ENCODE assay signal across 18 cellular contexts in genomic region chr4:52926575-52926974, GRCh38.
DNase-seq lines count a peak whose midpoint lies in the region; ATAC-seq and TF ChIP-seq lines count a peak whose summit lies in the region.
"Had no signal": no experiment of that assay in that cellular context is flagged by ENCODE, and none has a peak within 500 bp of the region (broad histone marks: within the 10 kb centered on the region; RNA-seq: fewer than 3 reads in every experiment).

No MANE protein-coding gene starts in this region.

- DNase-seq in NCI-H146 (lab: John Stamatoyannopoulos, UW) (peak; percentile 48), endodermal cell (no peak), neural crest cell (ENCODE audit: low read depth, low spot score) (no peak), head of caudate nucleus (no peak)
- no peak for DNase-seq in activated CD4-positive, alpha-beta T cell treated with anti-CD3 and anti-CD28 coated beads, Interleukin-2, amount 10 ng/mL, durations not matched to agents 7 days and 5 days
- no peak for DNase-seq in natural killer cell treated with Interleukin-12 subunit alpha and Interleukin-12 subunit beta and Interleukin-15 and Interleukin-18, amount 100 ng/mL, for 72 hours (ENCODE audit: low spot score)
- DNase-seq: DMS79 treated with DMSO at 0.1 percent for 48 hours, HCEC 1CT, MV-4-11, NCI-H2029, NCI-H524 treated with DMSO at 0.1 percent for 48 hours, SJCRH30 had no signal

- POLR2A ChIA-PET in HEK293 (lab: Yijun Ruan, JAX) = no interaction called here
- POLR2A ChIA-PET in activated CD4-positive, alpha-beta T cell treated with anti-CD3 and anti-CD28 coated beads, Interleukin-2, amount 10 ng/mL, durations not matched to agents 7 days and 5 days (lab: Charles Lee) = no interaction called here

- H3K4me1 ChIP-seq in HEK293 (ENCODE audit: control insufficient read depth, insufficient read depth, low read length) (no peaks in the 10 kb centered on the region), endodermal cell (ENCODE audit: control insufficient read depth, insufficient read depth, low read length) (peaks cover 20% of the 10 kb centered on the region)

- H3K4me3 ChIP-seq in HEK293 (ENCODE audit: low read depth, low read length) (no peak overlapping the region), endodermal cell (ENCODE audit: low read length) (no peak overlapping the region)
- H3K4me3 ChIP-seq: BLaER1 treated with 17β-estradiol and CSF1 and Interleukin-3, amounts not matched to agents 10 nM and 100 nM; SJCRH30 had no signal

- H3K36me3 ChIP-seq in HEK293 (ENCODE audit: control insufficient read depth in 2 of 2, insufficient read depth in 1 of 2, low read length in 2 of 2) = no peaks in the 10 kb centered on the region
- H3K36me3 ChIP-seq in endodermal cell (ENCODE audit: control insufficient read depth, insufficient read depth, low read length) = no peaks in the 10 kb centered on the region
- H3K36me3 ChIP-seq: SJCRH30 had no signal

- H3K27me3 Mint-ChIP-seq in endodermal cell (ENCODE audit: insufficient read depth) = no peaks in the 10 kb centered on the region
- H3K27me3 Mint-ChIP-seq in neural crest cell (ENCODE audit: low read depth) = no peaks in the 10 kb centered on the region
- H3K27me3 Mint-ChIP-seq in activated CD4-positive, alpha-beta T cell treated with anti-CD3 and anti-CD28 coated beads, Interleukin-2, amount 10 ng/mL, durations not matched to agents 7 days and 5 days = no peaks in the 10 kb centered on the region
- no peaks in the 10 kb centered on the region for H3K27me3 Mint-ChIP-seq in natural killer cell treated with Interleukin-12 subunit alpha and Interleukin-12 subunit beta and Interleukin-15 and Interleukin-18, amount 100 ng/mL, for 72 hours

- H3K27ac ChIP-seq in HEK293 (ENCODE audit: extremely low read depth, low read depth, low read length) (no peak overlapping the region), endodermal cell (ENCODE audit: low read depth, low read length) (peak overlapping the region; percentile 54)
- H3K27ac ChIP-seq: BLaER1 treated with 17β-estradiol and CSF1 and Interleukin-3, amounts not matched to agents 10 nM and 100 nM; KMS-11; SJCRH30 had no signal

- no peak for ATAC-seq in GM18858 (IDR thresholded peaks at IDR 0.05; ENCODE audit: unreplicated experiment)
- ATAC-seq in natural killer cell treated with Interleukin-12 subunit alpha and Interleukin-12 subunit beta and Interleukin-15 and Interleukin-18, amount 100 ng/mL, for 72 hours = no peak
- ATAC-seq: HepG2, Panc1 had no signal

- H3K9ac ChIP-seq in endodermal cell (ENCODE audit: extremely low read depth, low read length, poor library complexity, severe bottlenecking) = no peak overlapping the region
- H3K9ac ChIP-seq: BLaER1 treated with 17β-estradiol and CSF1 and Interleukin-3, amounts not matched to agents 10 nM and 100 nM; KMS-11 had no signal

- H3K36me3 Mint-ChIP-seq in endodermal cell (ENCODE audit: low read depth) (no peaks in the 10 kb centered on the region), neural crest cell (ENCODE audit: low read depth) (no peaks in the 10 kb centered on the region)
- peaks cover 3% of the 10 kb centered on the region for H3K36me3 Mint-ChIP-seq in activated CD4-positive, alpha-beta T cell treated with anti-CD3 and anti-CD28 coated beads, Interleukin-2, amount 10 ng/mL, durations not matched to agents 7 days and 5 days (ENCODE audit: low read depth)
- no peaks in the 10 kb centered on the region for H3K36me3 Mint-ChIP-seq in natural killer cell treated with Interleukin-12 subunit alpha and Interleukin-12 subunit beta and Interleukin-15 and Interleukin-18, amount 100 ng/mL, for 72 hours

- H3K27ac Mint-ChIP-seq in endodermal cell = no peak overlapping the region
- H3K27ac Mint-ChIP-seq in neural crest cell (ENCODE audit: unreplicated experiment) = peak overlapping the region; percentile 25
- H3K27ac Mint-ChIP-seq in activated CD4-positive, alpha-beta T cell treated with anti-CD3 and anti-CD28 coated beads, Interleukin-2, amount 10 ng/mL, durations not matched to agents 7 days and 5 days = no peak overlapping the region
- no peak overlapping the region for H3K27ac Mint-ChIP-seq in natural killer cell treated with Interleukin-12 subunit alpha and Interleukin-12 subunit beta and Interleukin-15 and Interleukin-18, amount 100 ng/mL, for 72 hours

- intact Hi-C loops in head of caudate nucleus (cut with DNase I) = no loop called here

- peaks cover 21% of the 10 kb centered on the region for H3K4me1 Mint-ChIP-seq in endodermal cell
- peaks cover 38% of the 10 kb centered on the region for H3K4me1 Mint-ChIP-seq in neural crest cell
- H3K4me1 Mint-ChIP-seq in activated CD4-positive, alpha-beta T cell treated with anti-CD3 and anti-CD28 coated beads, Interleukin-2, amount 10 ng/mL, durations not matched to agents 7 days and 5 days = peaks cover 3% of the 10 kb centered on the region
- H3K4me1 Mint-ChIP-seq in natural killer cell treated with Interleukin-12 subunit alpha and Interleukin-12 subunit beta and Interleukin-15 and Interleukin-18, amount 100 ng/mL, for 72 hours (ENCODE audit: low read depth in 2 of 2) = no peaks in the 10 kb centered on the region

- H3K27me3 ChIP-seq in endodermal cell (ENCODE audit: control insufficient read depth, insufficient read depth, low read length, poor library complexity, severe bottlenecking) = no peaks in the 10 kb centered on the region
- H3K27me3 ChIP-seq: BLaER1 treated with 17β-estradiol and CSF1 and Interleukin-3, amounts not matched to agents 10 nM and 100 nM; SJCRH30 had no signal

- CTCF ChIA-PET in HEK293 (lab: Yijun Ruan, JAX) = no interaction called here
- CTCF ChIA-PET in activated CD4-positive, alpha-beta T cell treated with anti-CD3 and anti-CD28 coated beads, Interleukin-2, amount 10 ng/mL, durations not matched to agents 7 days and 5 days (lab: Charles Lee) = interaction anchor here (1.5 kb wide), 1 partner anchor 11 kb away, joined by 4 read pairs; no protein-coding TSS in a partner anchor

- H3K4me3 Mint-ChIP-seq in endodermal cell (no peak overlapping the region), neural crest cell (no peak overlapping the region)
- no peak overlapping the region for H3K4me3 Mint-ChIP-seq in activated CD4-positive, alpha-beta T cell treated with anti-CD3 and anti-CD28 coated beads, Interleukin-2, amount 10 ng/mL, durations not matched to agents 7 days and 5 days
- no peak overlapping the region for H3K4me3 Mint-ChIP-seq in natural killer cell treated with Interleukin-12 subunit alpha and Interleukin-12 subunit beta and Interleukin-15 and Interleukin-18, amount 100 ng/mL, for 72 hours

- H3K9me3 Mint-ChIP-seq in endodermal cell (no peaks in the 10 kb centered on the region), neural crest cell (peaks cover 2% of the 10 kb centered on the region)
- no peaks in the 10 kb centered on the region for H3K9me3 Mint-ChIP-seq in activated CD4-positive, alpha-beta T cell treated with anti-CD3 and anti-CD28 coated beads, Interleukin-2, amount 10 ng/mL, durations not matched to agents 7 days and 5 days
- H3K9me3 Mint-ChIP-seq in natural killer cell treated with Interleukin-12 subunit alpha and Interleukin-12 subunit beta and Interleukin-15 and Interleukin-18, amount 100 ng/mL, for 72 hours = no peaks in the 10 kb centered on the region

- no peaks in the 10 kb centered on the region for H3K9me3 ChIP-seq in HEK293 (ENCODE audit: control insufficient read depth, insufficient read depth, low read depth, low read length)
- no peaks in the 10 kb centered on the region for H3K9me3 ChIP-seq in endodermal cell (ENCODE audit: control insufficient read depth, low read length)
- H3K9me3 ChIP-seq: BLaER1 treated with 17β-estradiol and CSF1 and Interleukin-3, amounts not matched to agents 10 nM and 100 nM; SJCRH30 had no signal

- TF ChIP-seq CTCF in HEK293 (tag by site-specific recombination; IDR thresholded peaks at IDR 0.05) (no peak), endodermal cell (conservative IDR thresholded peaks at IDR 0.05) (no peak), neural crest cell (conservative IDR thresholded peaks at IDR 0.05) (no peak)

- 27% methylated on average over 1 of the region's 2 CpGs; no CpG with 5 or more reads in 1 of the 2 experiments for WGBS in endodermal cell (ENCODE audit: insufficient coverage in 1 of 2, insufficient read length in 1 of 2), 2 experiments

TF ChIP-seq in HEK293, 187 proteins besides CTCF, POLR2A, EP300 and RAD21:
- TF ChIP-seq, protein P1, sequence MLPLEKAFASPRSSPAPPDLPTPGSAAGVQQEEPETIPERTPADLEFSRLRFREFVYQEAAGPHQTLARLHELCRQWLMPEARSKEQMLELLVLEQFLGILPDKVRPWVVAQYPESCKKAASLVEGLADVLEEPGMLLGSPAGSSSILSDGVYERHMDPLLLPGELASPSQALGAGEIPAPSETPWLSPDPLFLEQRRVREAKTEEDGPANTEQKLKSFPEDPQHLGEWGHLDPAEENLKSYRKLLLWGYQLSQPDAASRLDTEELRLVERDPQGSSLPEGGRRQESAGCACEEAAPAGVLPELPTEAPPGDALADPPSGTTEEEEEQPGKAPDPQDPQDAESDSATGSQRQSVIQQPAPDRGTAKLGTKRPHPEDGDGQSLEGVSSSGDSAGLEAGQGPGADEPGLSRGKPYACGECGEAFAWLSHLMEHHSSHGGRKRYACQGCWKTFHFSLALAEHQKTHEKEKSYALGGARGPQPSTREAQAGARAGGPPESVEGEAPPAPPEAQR (tag by site-specific recombination; IDR thresholded peaks at IDR 0.05) = no peak
- TF ChIP-seq ZIC2 (tag by site-specific recombination; IDR thresholded peaks at IDR 0.05) (peak; percentile 31), ZNF701 (tag by site-specific recombination; IDR thresholded peaks at IDR 0.05) (no peak), GLIS2 (tag by site-specific recombination; IDR thresholded peaks at IDR 0.05) (no peak), ZNF248 (tag by site-specific recombination; IDR thresholded peaks at IDR 0.05) (no peak), ZNF302 (tag by site-specific recombination; IDR thresholded peaks at IDR 0.05; ENCODE audit: low read depth) (no peak)
- TF ChIP-seq, protein P2, sequence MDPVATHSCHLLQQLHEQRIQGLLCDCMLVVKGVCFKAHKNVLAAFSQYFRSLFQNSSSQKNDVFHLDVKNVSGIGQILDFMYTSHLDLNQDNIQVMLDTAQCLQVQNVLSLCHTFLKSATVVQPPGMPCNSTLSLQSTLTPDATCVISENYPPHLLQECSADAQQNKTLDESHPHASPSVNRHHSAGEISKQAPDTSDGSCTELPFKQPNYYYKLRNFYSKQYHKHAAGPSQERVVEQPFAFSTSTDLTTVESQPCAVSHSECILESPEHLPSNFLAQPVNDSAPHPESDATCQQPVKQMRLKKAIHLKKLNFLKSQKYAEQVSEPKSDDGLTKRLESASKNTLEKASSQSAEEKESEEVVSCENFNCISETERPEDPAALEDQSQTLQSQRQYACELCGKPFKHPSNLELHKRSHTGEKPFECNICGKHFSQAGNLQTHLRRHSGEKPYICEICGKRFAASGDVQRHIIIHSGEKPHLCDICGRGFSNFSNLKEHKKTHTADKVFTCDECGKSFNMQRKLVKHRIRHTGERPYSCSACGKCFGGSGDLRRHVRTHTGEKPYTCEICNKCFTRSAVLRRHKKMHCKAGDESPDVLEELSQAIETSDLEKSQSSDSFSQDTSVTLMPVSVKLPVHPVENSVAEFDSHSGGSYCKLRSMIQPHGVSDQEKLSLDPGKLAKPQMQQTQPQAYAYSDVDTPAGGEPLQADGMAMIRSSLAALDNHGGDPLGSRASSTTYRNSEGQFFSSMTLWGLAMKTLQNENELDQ (tag by site-specific recombination; IDR thresholded peaks at IDR 0.05; ENCODE audit: low read depth) = no peak
TF ChIP-seq in HEK293: peak in this region for 1.
